14 cellular contexts compared by ENCODE assay signal in the genomic region with DNA sequence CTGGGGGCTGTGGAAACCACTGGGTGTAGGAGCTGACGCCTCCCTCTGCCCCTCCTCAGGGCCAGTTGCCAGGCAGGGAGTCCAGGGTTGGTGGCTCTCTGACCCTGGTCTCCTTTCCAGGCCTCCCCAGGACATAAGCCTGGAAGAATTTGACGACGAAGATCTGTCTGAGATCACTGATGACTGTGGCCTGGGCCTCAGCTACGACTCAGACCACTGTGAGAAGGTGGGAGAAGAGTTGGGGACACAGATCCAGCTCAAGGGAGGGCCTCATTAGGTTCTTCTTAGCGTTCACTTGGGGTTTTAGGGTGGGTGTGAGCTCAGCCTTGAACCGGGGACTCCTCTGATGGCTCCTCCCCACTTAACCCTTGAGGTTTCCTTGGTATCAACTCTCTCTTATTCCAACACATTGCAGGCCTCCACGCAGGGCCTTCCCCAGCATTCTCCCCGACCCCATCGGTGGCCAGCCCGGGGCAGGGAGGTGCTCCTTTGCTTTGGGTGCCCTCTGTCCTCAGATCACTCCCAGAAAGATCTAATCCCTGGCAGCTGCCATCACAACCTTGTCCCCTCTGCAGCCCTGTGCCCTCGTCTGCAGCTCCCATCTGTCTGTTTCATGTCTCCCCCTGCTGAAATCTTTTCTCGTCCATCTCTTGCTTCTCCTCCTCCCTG. TPM values are rescaled to one million over a fixed set of nuclear protein-coding genes. Genes with fewer than 3 reads are reported as not detected.
DNase-seq lines count a peak whose midpoint lies in the region; ATAC-seq, FAIRE-seq and TF ChIP-seq lines count a peak whose summit lies in the region.
"Had no signal": no experiment of that assay in that cellular context is flagged by ENCODE, and none has a peak within 500 bp of the region (broad histone marks: within the 10 kb centered on the region; RNA-seq: fewer than 3 reads in every experiment).

No MANE protein-coding gene starts in this region.

- no TSS peak for BruUV-seq in Calu3 (replicated peaks; lab: Mats Ljungman, UMichigan)
- BruUV-seq in HepG2 (replicated peaks; lab: Mats Ljungman, UMichigan) = no TSS peak

- CTCF ChIA-PET in Calu3 (lab: Charles Lee) = no interaction called here
- CTCF ChIA-PET in activated B cell treated with CpG ODN at 0.5 μM for 24 hours (lab: Charles Lee) = interaction anchor here (0.9 kb wide), 1 partner anchor 76 kb away, joined by 3 read pairs; the partner anchor contains the start of gene SCO2
- CTCF ChIA-PET in HepG2 (lab: Yijun Ruan, JAX; ENCODE audit: low intra/inter-chr PET ratio, low total read pairs) = no interaction called here

- in situ Hi-C loops in HepG2 (cut with HindIII; ENCODE audit: extremely low pct_ligation_motif_present, low pct_unique_long_range_greater_than_20kb) = no loop called here

- H3K4me1 Mint-ChIP-seq in Calu3 (ENCODE audit: low read depth, unreplicated experiment) (no peaks in the 10 kb centered on the region), activated B cell treated with CpG ODN at 0.5 μM for 24 hours (peaks cover 12% of the 10 kb centered on the region)

- H3K79me2 ChIP-seq in HepG2 (ENCODE audit: insufficient read depth, low read length) = no peaks in the 10 kb centered on the region

- FAIRE-seq in HepG2 (lab: Jason Lieb, UNC) (no peak), GM12891 (lab: Jason Lieb, UNC) (no peak)

- H3K4me3 ChIP-seq in HepG2 (replicated peaks in 1 of 3; ENCODE audit: insufficient read depth in 1 of 3, low read depth in 2 of 3, low read length in 3 of 3) = peak overlapping the region in 2 of 3 experiments; percentile 57 to 70; a peak in 3 of 6 replicates

- 46% methylated on average over 8 of the region's 12 CpGs for WGBS in HepG2 (ENCODE audit: low lambda C conversion rate)

- H3K36me3 Mint-ChIP-seq in Calu3 (ENCODE audit: insufficient read depth, unreplicated experiment) = peaks cover 9% of the 10 kb centered on the region
- H3K36me3 Mint-ChIP-seq in activated B cell treated with CpG ODN at 0.5 μM for 24 hours (ENCODE audit: low read depth) = peaks cover 2% of the 10 kb centered on the region

- no peak overlapping the region for H3K9ac ChIP-seq in HepG2 (ENCODE audit: insufficient read depth, low read depth, low read length)
- H3K9ac ChIP-seq: KMS-11 had no signal

- DNase-seq in AG08396 (ENCODE audit: low spot score) = peak; percentile 36
- DNase-seq in Calu3 = no peak
- DNase-seq in activated B cell treated with CpG ODN at 0.5 μM for 24 hours = no peak
- no peak for DNase-seq in HepG2 (ENCODE audit: low spot score)
- no peak for DNase-seq in NCI-H2029 treated with DMSO at 0.1 percent for 48 hours (lab: John Stamatoyannopoulos, UW)
- no peak for DNase-seq in GM12891 (ENCODE audit: insufficient read length, low spot score)
- no peak for DNase-seq in OCI-M2 (lab: John Stamatoyannopoulos, UW; ENCODE audit: unreplicated experiment)
- DNase-seq: activated naive CD4-positive, alpha-beta T cell treated with Interleukin-2 at 50 U/mL for 16 hours; gastrocnemius medialis; NCI-H2107 had no signal

- peak overlapping the region; percentile 67; the same call in 1 of the 2 replicates for H3K4me2 ChIP-seq in HepG2 (ENCODE audit: low read depth, low read length)
- H3K4me2 ChIP-seq: KMS-11 had no signal

- no peak overlapping the region for H3K27ac ChIP-seq in HepG2 (ENCODE audit: extremely low read length, insufficient read depth, low read length)
- H3K27ac ChIP-seq: gastrocnemius medialis, KMS-11, neutrophil had no signal

- peak overlapping the region; percentile 34 for H3K4me3 Mint-ChIP-seq in Calu3 (ENCODE audit: low read depth, unreplicated experiment)
- peak overlapping the region; percentile 69 for H3K4me3 Mint-ChIP-seq in activated B cell treated with CpG ODN at 0.5 μM for 24 hours

- TF ChIP-seq CTCF in Calu3 (IDR thresholded peaks at IDR 0.05; ENCODE audit: unreplicated experiment) = no peak
- TF ChIP-seq CTCF in activated B cell treated with CpG ODN at 0.5 μM for 24 hours (IDR thresholded peaks at IDR 0.05) = no peak
- TF ChIP-seq CTCF in HepG2 (CRISPR knock-in tag; IDR thresholded peaks at IDR 0.05) = no peak

- H3K9me3 Mint-ChIP-seq in Calu3 (ENCODE audit: low read depth, unreplicated experiment) (no peaks in the 10 kb centered on the region), activated B cell treated with CpG ODN at 0.5 μM for 24 hours (no peaks in the 10 kb centered on the region)

- intact Hi-C loops in Calu3 (cut with micrococcal nuclease; ENCODE audit: unreplicated experiment) (no loop called here), activated B cell treated with CpG ODN at 0.5 μM for 24 hours (cut with micrococcal nuclease) (loop anchor here (2.0 kb wide), 1 partner anchor 19 kb away; the partner anchor contains the start of gene CHKB), HepG2 (cut with micrococcal nuclease; ENCODE audit: unreplicated experiment) (no loop called here)

- TF ChIP-seq EP300 in HepG2 (IDR thresholded peaks at IDR 0.05; ENCODE audit: low read depth in 2 of 2, low read length in 2 of 2) = no peak
- no peak for TF ChIP-seq EP300 in HepG2 (CRISPR knock-in tag; IDR thresholded peaks at IDR 0.05; ENCODE audit: borderline replicate concordance)

- H3K27me3 Mint-ChIP-seq in Calu3 (ENCODE audit: unreplicated experiment) (peaks cover 48% of the 10 kb centered on the region), activated B cell treated with CpG ODN at 0.5 μM for 24 hours (peaks cover 34% of the 10 kb centered on the region)

- H3K27me3 ChIP-seq in HepG2 (ENCODE audit: control insufficient read depth in 1 of 2, insufficient read depth in 2 of 2, low read length in 2 of 2) = peaks cover 0 to 2% of the 10 kb centered on the region in 2 experiments; a peak in 2 of 5 replicates

- no peaks in the 10 kb centered on the region for H3K36me3 ChIP-seq in HepG2 (replicated peaks in 1 of 2; ENCODE audit: control insufficient read depth in 1 of 2, insufficient read depth in 2 of 2, low read length in 2 of 2)
- H3K36me3 ChIP-seq: gastrocnemius medialis, neutrophil had no signal

- POLR2A ChIA-PET in activated B cell treated with CpG ODN at 0.5 μM for 24 hours (lab: Charles Lee) (interaction anchor here (0.7 to 1.0 kb wide), 2 partner anchors 18 to 73 kb away, joined by 3 read pairs; no protein-coding TSS in a partner anchor), HepG2 (lab: Yijun Ruan, JAX) (interaction anchor here (0.8 to 1.1 kb wide), 2 partner anchors 17 to 19 kb away, joined by 4 to 5 read pairs; partner anchors contain the start of gene CHKB)

- peaks cover 15% of the 10 kb centered on the region for H3K4me1 ChIP-seq in HepG2 (ENCODE audit: insufficient read depth, low read length)
- H3K4me1 ChIP-seq: gastrocnemius medialis had no signal

- no peak overlapping the region for H2AFZ ChIP-seq in HepG2 (ENCODE audit: low read length)

- no peak for ATAC-seq in activated B cell treated with CpG ODN at 0.5 μM for 24 hours (ENCODE audit: low read depth)
- peak; percentile 16 for ATAC-seq in HepG2
- no peak for ATAC-seq in HG03196 (IDR thresholded peaks at IDR 0.05; ENCODE audit: unreplicated experiment)
- ATAC-seq: gastrocnemius medialis had no signal

- no peaks in the 10 kb centered on the region for H3K9me3 ChIP-seq in HepG2 (ENCODE audit: low read length)
- H3K9me3 ChIP-seq: gastrocnemius medialis, neutrophil had no signal

- no peaks in the 10 kb centered on the region; the same call in 1 of the 2 replicates for H4K20me1 ChIP-seq in HepG2 (ENCODE audit: insufficient read depth, low read length)

- H3K27ac Mint-ChIP-seq in Calu3 (ENCODE audit: unreplicated experiment) (no peak overlapping the region), activated B cell treated with CpG ODN at 0.5 μM for 24 hours (no peak overlapping the region)

- TF ChIP-seq RAD21 in HepG2 (CRISPR knock-in tag; IDR thresholded peaks at IDR 0.05) = no peak

- TF ChIP-seq POLR2A in HepG2 (IDR thresholded peaks at IDR 0.05; ENCODE audit: insufficient read depth in 1 of 2, low read depth in 2 of 2, low read length in 2 of 2) (no peak), GM12891 (IDR thresholded peaks at IDR 0.05; ENCODE audit: low read depth, low read length) (no peak)

RNA-seq across cellular contexts. Expression of gene MAPK8IP2, which starts 1.2 kb away (rescaled TPM):
- total RNA-seq in Calu3 (2022) (2.9 and 3.1 TPM in 2 replicates), activated B cell treated with CpG ODN at 0.5 μM for 24 hours (0.18 and 0.20 TPM in 2 replicates), HepG2 (2016; rRNA removed; fragmentation: Illumina TruSeq; extraction: Trizol) (2.1 and 2.6 TPM in 2 replicates)
- 0.10 and 0.18 TPM in 2 replicates for total RNA-seq in HepG2 (2016; cell fraction: cytosol; rRNA removed; fragmentation: Illumina TruSeq; extraction: Trizol; ENCODE audit: low read depth)
- 1.6 and 2.3 TPM in 2 replicates for total RNA-seq in HepG2 (2016; cell fraction: insoluble cytoplasmic fraction; rRNA removed; fragmentation: Illumina TruSeq; extraction: Trizol)
- 0.65 and 0.77 TPM in 2 replicates for total RNA-seq in HepG2 (2016; cell fraction: membrane; rRNA removed; fragmentation: Illumina TruSeq; extraction: Trizol)
- total RNA-seq in HepG2 (2016; cell fraction: nucleus; rRNA removed; fragmentation: Illumina TruSeq; extraction: Trizol) = 1.8 and 2.3 TPM in 2 replicates
- polyA plus RNA-seq in HepG2 (2011; rRNA removed) = 1.3 and 2.2 TPM in 2 replicates
- 1.2 TPM in 2 replicates for polyA plus RNA-seq in HepG2 (2011; cell fraction: cytosol; rRNA removed)
- 4.1 and 4.5 TPM in 2 replicates for polyA plus RNA-seq in HepG2 (2011; cell fraction: nucleus; rRNA removed)
- polyA plus RNA-seq in HepG2 (2012) = 0.87 and 1.2 TPM in 2 replicates
- 0.20 TPM in 2 replicates for polyA plus RNA-seq in HepG2 (2016; cell fraction: cytosol; fragmentation: Illumina TruSeq; extraction: Trizol; ENCODE audit: low read depth)
- polyA plus RNA-seq in HepG2 (2016; cell fraction: insoluble cytoplasmic fraction; fragmentation: Illumina TruSeq; extraction: Trizol; ENCODE audit: low read depth) = 1.7 and 2.3 TPM in 2 replicates
- 0.47 and 0.71 TPM in 2 replicates for polyA plus RNA-seq in HepG2 (2016; cell fraction: membrane; fragmentation: Illumina TruSeq; extraction: Trizol; ENCODE audit: low read depth)
- polyA plus RNA-seq in HepG2 (2016; cell fraction: nucleus; fragmentation: Illumina TruSeq; extraction: Trizol; ENCODE audit: insufficient read depth, low read depth) = 3.0 and 3.2 TPM in 2 replicates
- polyA minus RNA-seq in HepG2 (2011; rRNA and poly(A)+ RNA removed; ENCODE audit: low replicate concordance) = 3.4 TPM in 1 of 2 replicates, not detected in the other
- 1.5 and 2.2 TPM in 2 replicates for polyA minus RNA-seq in HepG2 (2011; cell fraction: cytosol; rRNA and poly(A)+ RNA removed)
- 1.4 and 1.5 TPM in 2 replicates for polyA minus RNA-seq in HepG2 (2011; cell fraction: nucleus; rRNA and poly(A)+ RNA removed)
- polyA plus RNA-seq in GM12891 (2012; ENCODE audit: low read depth, missing spikeins) = 0.08 TPM

RNA-seq across cellular contexts. Expression of gene CHKB, which starts 19.2 kb away (rescaled TPM):
- total RNA-seq in Calu3 (2022) (80.9 and 83.2 TPM in 2 replicates), activated B cell treated with CpG ODN at 0.5 μM for 24 hours (138 and 158 TPM in 2 replicates), HepG2 (2016; rRNA removed; fragmentation: Illumina TruSeq; extraction: Trizol) (9.9 and 24.5 TPM in 2 replicates)
- total RNA-seq in HepG2 (2016; cell fraction: cytosol; rRNA removed; fragmentation: Illumina TruSeq; extraction: Trizol; ENCODE audit: low read depth) = 17.8 and 21.3 TPM in 2 replicates
- 10.7 and 27.7 TPM in 2 replicates for total RNA-seq in HepG2 (2016; cell fraction: insoluble cytoplasmic fraction; rRNA removed; fragmentation: Illumina TruSeq; extraction: Trizol)
- 16.6 and 17.3 TPM in 2 replicates for total RNA-seq in HepG2 (2016; cell fraction: membrane; rRNA removed; fragmentation: Illumina TruSeq; extraction: Trizol)
- total RNA-seq in HepG2 (2016; cell fraction: nucleus; rRNA removed; fragmentation: Illumina TruSeq; extraction: Trizol) = 27.3 and 33.6 TPM in 2 replicates
- 42.7 and 43.1 TPM in 2 replicates for polyA plus RNA-seq in HepG2 (2011; rRNA removed)
- polyA plus RNA-seq in HepG2 (2011; cell fraction: cytosol; rRNA removed) = 11.7 and 13.0 TPM in 2 replicates
- 163 and 176 TPM in 2 replicates for polyA plus RNA-seq in HepG2 (2011; cell fraction: nucleus; rRNA removed)
- polyA plus RNA-seq in HepG2 (2012) = 20.9 and 22.0 TPM in 2 replicates
- 10.7 and 12.5 TPM in 2 replicates for polyA plus RNA-seq in HepG2 (2016; cell fraction: cytosol; fragmentation: Illumina TruSeq; extraction: Trizol; ENCODE audit: low read depth)
- polyA plus RNA-seq in HepG2 (2016; cell fraction: insoluble cytoplasmic fraction; fragmentation: Illumina TruSeq; extraction: Trizol; ENCODE audit: low read depth) = 10.1 and 10.6 TPM in 2 replicates
- polyA plus RNA-seq in HepG2 (2016; cell fraction: membrane; fragmentation: Illumina TruSeq; extraction: Trizol; ENCODE audit: low read depth) = 12.3 and 13.1 TPM in 2 replicates
- 91.8 and 97.4 TPM in 2 replicates for polyA plus RNA-seq in HepG2 (2016; cell fraction: nucleus; fragmentation: Illumina TruSeq; extraction: Trizol; ENCODE audit: insufficient read depth, low read depth)
- polyA minus RNA-seq in HepG2 (2011; rRNA and poly(A)+ RNA removed; ENCODE audit: low replicate concordance) = 12.9 and 13.6 TPM in 2 replicates
- 3.1 TPM in 2 replicates for polyA minus RNA-seq in HepG2 (2011; cell fraction: cytosol; rRNA and poly(A)+ RNA removed)
- polyA minus RNA-seq in HepG2 (2011; cell fraction: nucleus; rRNA and poly(A)+ RNA removed) = 20.0 and 26.5 TPM in 2 replicates
- polyA plus RNA-seq in GM12891 (2012; ENCODE audit: low read depth, missing spikeins) = 41.3 TPM

RNA-seq across cellular contexts. Expression of gene CPT1B, which starts 23.6 kb away (rescaled TPM):
- 72.6 and 77.0 TPM in 2 replicates for total RNA-seq in Calu3 (2022)
- 32.2 and 33.5 TPM in 2 replicates for total RNA-seq in activated B cell treated with CpG ODN at 0.5 μM for 24 hours
- total RNA-seq in HepG2 (2016; rRNA removed; fragmentation: Illumina TruSeq; extraction: Trizol) = 2.3 and 9.2 TPM in 2 replicates
- 0.91 and 1.5 TPM in 2 replicates for total RNA-seq in HepG2 (2016; cell fraction: cytosol; rRNA removed; fragmentation: Illumina TruSeq; extraction: Trizol; ENCODE audit: low read depth)
- total RNA-seq in HepG2 (2016; cell fraction: insoluble cytoplasmic fraction; rRNA removed; fragmentation: Illumina TruSeq; extraction: Trizol) = 1.4 and 10.1 TPM in 2 replicates
- 1.9 and 2.4 TPM in 2 replicates for total RNA-seq in HepG2 (2016; cell fraction: membrane; rRNA removed; fragmentation: Illumina TruSeq; extraction: Trizol)
- 11.6 and 16.2 TPM in 2 replicates for total RNA-seq in HepG2 (2016; cell fraction: nucleus; rRNA removed; fragmentation: Illumina TruSeq; extraction: Trizol)
- polyA plus RNA-seq in HepG2 (2011; rRNA removed) = 19.5 and 26.5 TPM in 2 replicates
- 4.5 and 5.2 TPM in 2 replicates for polyA plus RNA-seq in HepG2 (2011; cell fraction: cytosol; rRNA removed)
- 177 and 200 TPM in 2 replicates for polyA plus RNA-seq in HepG2 (2011; cell fraction: nucleus; rRNA removed)
- polyA plus RNA-seq in HepG2 (2012) = 15.0 and 23.3 TPM in 2 replicates
- 0.49 and 0.80 TPM in 2 replicates for polyA plus RNA-seq in HepG2 (2016; cell fraction: cytosol; fragmentation: Illumina TruSeq; extraction: Trizol; ENCODE audit: low read depth)
- polyA plus RNA-seq in HepG2 (2016; cell fraction: insoluble cytoplasmic fraction; fragmentation: Illumina TruSeq; extraction: Trizol; ENCODE audit: low read depth) = 2.0 and 2.6 TPM in 2 replicates
- 1.7 and 2.0 TPM in 2 replicates for polyA plus RNA-seq in HepG2 (2016; cell fraction: membrane; fragmentation: Illumina TruSeq; extraction: Trizol; ENCODE audit: low read depth)
- 62.6 and 63.1 TPM in 2 replicates for polyA plus RNA-seq in HepG2 (2016; cell fraction: nucleus; fragmentation: Illumina TruSeq; extraction: Trizol; ENCODE audit: insufficient read depth, low read depth)
- 7.0 and 8.4 TPM in 2 replicates for polyA minus RNA-seq in HepG2 (2011; rRNA and poly(A)+ RNA removed; ENCODE audit: low replicate concordance)
- 0.79 and 1.7 TPM in 2 replicates for polyA minus RNA-seq in HepG2 (2011; cell fraction: cytosol; rRNA and poly(A)+ RNA removed)
- polyA minus RNA-seq in HepG2 (2011; cell fraction: nucleus; rRNA and poly(A)+ RNA removed) = 21.3 and 22.5 TPM in 2 replicates
- 49.4 TPM for polyA plus RNA-seq in GM12891 (2012; ENCODE audit: low read depth, missing spikeins)

RNA-seq across cellular contexts. Expression of gene ARSA, which starts 26.1 kb away (rescaled TPM):
- total RNA-seq in Calu3 (2022) (39.4 and 40.2 TPM in 2 replicates), activated B cell treated with CpG ODN at 0.5 μM for 24 hours (49.0 and 50.9 TPM in 2 replicates), HepG2 (2016; rRNA removed; fragmentation: Illumina TruSeq; extraction: Trizol) (3.8 and 9.0 TPM in 2 replicates)
- total RNA-seq in HepG2 (2016; cell fraction: cytosol; rRNA removed; fragmentation: Illumina TruSeq; extraction: Trizol; ENCODE audit: low read depth) = 1.6 and 2.0 TPM in 2 replicates
- total RNA-seq in HepG2 (2016; cell fraction: insoluble cytoplasmic fraction; rRNA removed; fragmentation: Illumina TruSeq; extraction: Trizol) = 3.7 and 9.9 TPM in 2 replicates
- total RNA-seq in HepG2 (2016; cell fraction: membrane; rRNA removed; fragmentation: Illumina TruSeq; extraction: Trizol) = 2.6 and 3.5 TPM in 2 replicates
- 11.3 and 13.3 TPM in 2 replicates for total RNA-seq in HepG2 (2016; cell fraction: nucleus; rRNA removed; fragmentation: Illumina TruSeq; extraction: Trizol)
- 11.5 and 19.0 TPM in 2 replicates for polyA plus RNA-seq in HepG2 (2011; rRNA removed)
- 5.2 and 7.9 TPM in 2 replicates for polyA plus RNA-seq in HepG2 (2011; cell fraction: cytosol; rRNA removed)
- 58.3 and 62.0 TPM in 2 replicates for polyA plus RNA-seq in HepG2 (2011; cell fraction: nucleus; rRNA removed)
- 11.0 and 15.5 TPM in 2 replicates for polyA plus RNA-seq in HepG2 (2012)
- 2.4 and 2.9 TPM in 2 replicates for polyA plus RNA-seq in HepG2 (2016; cell fraction: cytosol; fragmentation: Illumina TruSeq; extraction: Trizol; ENCODE audit: low read depth)
- 4.2 and 5.5 TPM in 2 replicates for polyA plus RNA-seq in HepG2 (2016; cell fraction: insoluble cytoplasmic fraction; fragmentation: Illumina TruSeq; extraction: Trizol; ENCODE audit: low read depth)
- 3.1 and 3.4 TPM in 2 replicates for polyA plus RNA-seq in HepG2 (2016; cell fraction: membrane; fragmentation: Illumina TruSeq; extraction: Trizol; ENCODE audit: low read depth)
- polyA plus RNA-seq in HepG2 (2016; cell fraction: nucleus; fragmentation: Illumina TruSeq; extraction: Trizol; ENCODE audit: insufficient read depth, low read depth) = 25.4 and 29.9 TPM in 2 replicates
- 2.0 and 19.4 TPM in 2 replicates for polyA minus RNA-seq in HepG2 (2011; rRNA and poly(A)+ RNA removed; ENCODE audit: low replicate concordance)
- 6.5 and 8.6 TPM in 2 replicates for polyA minus RNA-seq in HepG2 (2011; cell fraction: cytosol; rRNA and poly(A)+ RNA removed)
- 7.1 and 7.6 TPM in 2 replicates for polyA minus RNA-seq in HepG2 (2011; cell fraction: nucleus; rRNA and poly(A)+ RNA removed)
- polyA plus RNA-seq in GM12891 (2012; ENCODE audit: low read depth, missing spikeins) = 11.9 TPM

RNA-seq across cellular contexts. Expression of gene SYCE3, which starts 39.1 kb away (rescaled TPM):
- total RNA-seq in Calu3 (2022) (not detected in 2 replicates), activated B cell treated with CpG ODN at 0.5 μM for 24 hours (not detected in 2 replicates), HepG2 (2016; rRNA removed; fragmentation: Illumina TruSeq; extraction: Trizol) (not detected in 2 replicates)
- not detected in 2 replicates for total RNA-seq in HepG2 (2016; cell fraction: cytosol; rRNA removed; fragmentation: Illumina TruSeq; extraction: Trizol; ENCODE audit: low read depth)
- not detected in 2 replicates for total RNA-seq in HepG2 (2016; cell fraction: insoluble cytoplasmic fraction; rRNA removed; fragmentation: Illumina TruSeq; extraction: Trizol)
- not detected in 2 replicates for total RNA-seq in HepG2 (2016; cell fraction: membrane; rRNA removed; fragmentation: Illumina TruSeq; extraction: Trizol)
- not detected in 2 replicates for total RNA-seq in HepG2 (2016; cell fraction: nucleus; rRNA removed; fragmentation: Illumina TruSeq; extraction: Trizol)
- polyA plus RNA-seq in HepG2 (2011; rRNA removed) = 0.29 TPM in 1 of 2 replicates, not detected in the other
- 0.27 TPM in 1 of 2 replicates, not detected in the other for polyA plus RNA-seq in HepG2 (2011; cell fraction: cytosol; rRNA removed)
- polyA plus RNA-seq in HepG2 (2011; cell fraction: nucleus; rRNA removed) = not detected in 2 replicates
- not detected in 2 replicates for polyA plus RNA-seq in HepG2 (2012)
- not detected in 2 replicates for polyA plus RNA-seq in HepG2 (2016; cell fraction: cytosol; fragmentation: Illumina TruSeq; extraction: Trizol; ENCODE audit: low read depth)
- not detected in 2 replicates for polyA plus RNA-seq in HepG2 (2016; cell fraction: insoluble cytoplasmic fraction; fragmentation: Illumina TruSeq; extraction: Trizol; ENCODE audit: low read depth)
- polyA plus RNA-seq in HepG2 (2016; cell fraction: membrane; fragmentation: Illumina TruSeq; extraction: Trizol; ENCODE audit: low read depth) = not detected in 2 replicates
- not detected in 2 replicates for polyA plus RNA-seq in HepG2 (2016; cell fraction: nucleus; fragmentation: Illumina TruSeq; extraction: Trizol; ENCODE audit: insufficient read depth, low read depth)
- not detected in 2 replicates for polyA minus RNA-seq in HepG2 (2011; rRNA and poly(A)+ RNA removed; ENCODE audit: low replicate concordance)
- not detected in 2 replicates for polyA minus RNA-seq in HepG2 (2011; cell fraction: cytosol; rRNA and poly(A)+ RNA removed)
- polyA minus RNA-seq in HepG2 (2011; cell fraction: nucleus; rRNA and poly(A)+ RNA removed) = not detected in 2 replicates
- polyA plus RNA-seq in GM12891 (2012; ENCODE audit: low read depth, missing spikeins) = 1.9 TPM
- total RNA-seq: dermis microvascular lymphatic vessel endothelial cell, gastrocnemius medialis had no signal
